8 cellular contexts compared by ENCODE assay signal in the genomic region with DNA sequence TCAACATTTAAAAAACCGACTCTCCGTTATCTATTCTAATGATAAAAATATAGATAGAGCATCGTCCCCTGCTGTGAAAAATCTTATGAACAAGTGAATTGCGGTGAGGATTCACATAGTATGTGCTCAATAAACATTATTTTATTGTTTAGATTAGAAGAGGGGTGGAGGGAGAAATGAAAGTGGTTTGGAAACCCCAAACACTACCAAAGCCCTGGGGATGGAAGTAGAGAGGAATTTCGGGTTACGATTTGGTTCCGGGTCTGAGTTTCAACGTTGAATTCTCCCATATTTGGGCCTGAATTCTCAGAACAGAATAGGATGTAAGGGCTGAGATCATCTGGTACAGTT. TPM values are rescaled to one million over a fixed set of nuclear protein-coding genes. Genes with fewer than 3 reads are reported as not detected.
DNase-seq lines count a peak whose midpoint lies in the region; ATAC-seq and TF ChIP-seq lines count a peak whose summit lies in the region.

No MANE protein-coding gene starts in this region.

- TF ChIP-seq CTCF in HCT116 (IDR thresholded peaks at IDR 0.05 in 2 of 3, conservative IDR thresholded peaks at IDR 0.05 in 1 of 3; ENCODE audit: borderline replicate concordance in 1 of 3, insufficient read depth in 1 of 3, low read depth in 2 of 3, low read length in 2 of 3): no peak
- no peak for TF ChIP-seq CTCF in spleen (IDR thresholded peaks at IDR 0.05 in 8 of 11, conservative IDR thresholded peaks at IDR 0.05 in 3 of 11)

- POLR2A ChIA-PET in HCT116 (lab: Charles Lee): interaction anchor here (0.7 to 2.8 kb wide), 11 partner anchors 8 to 618 kb away, joined by 3 to 17 read pairs (median 5); partner anchors contain the start of genes FAM76A, IFI6, PPP1R8 and SLC9A1
- POLR2A ChIA-PET in activated CD8-positive, alpha-beta T cell treated with anti-CD3 and anti-CD28 coated beads, Interleukin-2, amount 10 ng/mL, durations not matched to agents 7 days and 5 days (lab: Charles Lee): interaction anchor here (0.6 to 3.5 kb wide), 11 partner anchors 47 to 1463 kb away, joined by 3 to 27 read pairs (median 5); partner anchors contain the start of genes FAM76A and IFI6

- TF ChIP-seq RAD21 in HCT116 (IDR thresholded peaks at IDR 0.05; ENCODE audit: low read depth): no peak

- H3K4me2 ChIP-seq in HCT116 (ENCODE audit: low read length): peak overlapping the region; percentile 84

- DNase-seq in HCT116 (ENCODE audit: low read depth, low spot score) (no peak), iPS DF 6.9 (ENCODE audit: low read depth, low spot score) (no peak), spleen (no peak), AG08396 (ENCODE audit: low spot score) (no peak), NCI-H2107 (lab: John Stamatoyannopoulos, UW) (no peak), NCI-H1105 treated with DMSO at 0.1 percent for 48 hours (lab: John Stamatoyannopoulos, UW) (no peak)
- DNase-seq in activated CD8-positive, alpha-beta T cell treated with anti-CD3 and anti-CD28 coated beads, Interleukin-2, amount 10 ng/mL, durations not matched to agents 7 days and 5 days: no peak

- H3K9ac ChIP-seq in HCT116 (ENCODE audit: low read length): no peak overlapping the region

- TF ChIP-seq POLR2A in HCT116 (IDR thresholded peaks at IDR 0.05; ENCODE audit: borderline replicate concordance, extremely low read depth, insufficient read depth, insufficient read length): no peak
- TF ChIP-seq POLR2A in spleen (IDR thresholded peaks at IDR 0.05): no peak

- H3K4me1 Mint-ChIP-seq in activated CD8-positive, alpha-beta T cell treated with anti-CD3 and anti-CD28 coated beads, Interleukin-2, amount 10 ng/mL, durations not matched to agents 7 days and 5 days (ENCODE audit: low read depth): peaks cover 30% of the 10 kb centered on the region

- H3K4me3 Mint-ChIP-seq in activated CD8-positive, alpha-beta T cell treated with anti-CD3 and anti-CD28 coated beads, Interleukin-2, amount 10 ng/mL, durations not matched to agents 7 days and 5 days: peak overlapping the region; percentile 96

- H3K36me3 ChIP-seq in HCT116 (ENCODE audit: control insufficient read depth in 1 of 2, insufficient read depth in 2 of 2, low read length in 2 of 2): no peaks in the 10 kb centered on the region
- no peaks in the 10 kb centered on the region; the same call in 1 of the 2 replicates for H3K36me3 ChIP-seq in iPS DF 6.9 (ENCODE audit: control insufficient read depth, insufficient read depth, low read length)
- peaks cover 0 to 26% (median 4%) of the 10 kb centered on the region in 6 donors for H3K36me3 ChIP-seq in spleen

- RAD21 ChIA-PET in HCT116 (lab: Charles Lee; ENCODE audit: low non-redundant PET in 1 of 2, low total read pairs in 2 of 2, uncharacterized antibody in 2 of 2, unreplicated experiment in 2 of 2): interaction anchor here in 1 of 2 experiments (0.6 to 0.9 kb wide), 2 partner anchors 102 to 283 kb away, joined by 4 read pairs; no protein-coding TSS in a partner anchor

- peak overlapping the region; percentile 76 for H2AFZ ChIP-seq in HCT116 (ENCODE audit: low read depth, low read length, poor library complexity, severe bottlenecking)

- H3K27ac Mint-ChIP-seq in activated CD8-positive, alpha-beta T cell treated with anti-CD3 and anti-CD28 coated beads, Interleukin-2, amount 10 ng/mL, durations not matched to agents 7 days and 5 days: peak overlapping the region; percentile 93

- H3K36me3 Mint-ChIP-seq in activated CD8-positive, alpha-beta T cell treated with anti-CD3 and anti-CD28 coated beads, Interleukin-2, amount 10 ng/mL, durations not matched to agents 7 days and 5 days (ENCODE audit: low read depth): peaks cover 11% of the 10 kb centered on the region

- WGBS in iPS DF 6.9 (ENCODE audit: insufficient coverage, insufficient read length): no CpG with 5 or more reads among the region's 8 CpGs
- WGBS in spleen, 5 donors: 8 to 18% (median 11%) methylated on average over 8 of the region's 8 CpGs

- no peaks in the 10 kb centered on the region for H3K9me2 ChIP-seq in HCT116 (ENCODE audit: insufficient read depth)

- H3K27me3 ChIP-seq in HCT116 (ENCODE audit: insufficient read depth, low read length): no peaks in the 10 kb centered on the region
- H3K27me3 ChIP-seq in iPS DF 6.9 (ENCODE audit: control insufficient read depth, insufficient read depth, low read length): no peaks in the 10 kb centered on the region
- no peaks in the 10 kb centered on the region for H3K27me3 ChIP-seq in spleen (replicated peaks in 1 of 7)

- no peak overlapping the region for H3K27ac ChIP-seq in HCT116 (ENCODE audit: low read depth, low read length)
- no peak overlapping the region for H3K27ac ChIP-seq in iPS DF 6.9 (ENCODE audit: low read length)
- H3K27ac ChIP-seq in spleen: peak overlapping the region; percentile 93 to 99 (median 98)

- H3K9me3 Mint-ChIP-seq in activated CD8-positive, alpha-beta T cell treated with anti-CD3 and anti-CD28 coated beads, Interleukin-2, amount 10 ng/mL, durations not matched to agents 7 days and 5 days (ENCODE audit: insufficient read depth): no peaks in the 10 kb centered on the region

- peak overlapping the region; percentile 34 to 66 for H3K4me3 ChIP-seq in HCT116 (replicated peaks in 1 of 2; ENCODE audit: low read depth in 1 of 2, low read length in 2 of 2)
- H3K4me3 ChIP-seq in iPS DF 6.9 (ENCODE audit: low read length): peak overlapping the region; percentile 49; the same call in 1 of the 2 replicates
- peak overlapping the region; percentile 83 to 99 (median 91) for H3K4me3 ChIP-seq in spleen

- H3K27me3 Mint-ChIP-seq in activated CD8-positive, alpha-beta T cell treated with anti-CD3 and anti-CD28 coated beads, Interleukin-2, amount 10 ng/mL, durations not matched to agents 7 days and 5 days (ENCODE audit: low read depth): no peaks in the 10 kb centered on the region

- no peaks in the 10 kb centered on the region for H4K20me1 ChIP-seq in HCT116 (ENCODE audit: insufficient read depth)

- ATAC-seq in HCT116 (no peak), GM19324 (IDR thresholded peaks at IDR 0.05; ENCODE audit: low FRiP score, unreplicated experiment) (no peak)
- no peak for ATAC-seq in activated CD8-positive, alpha-beta T cell treated with anti-CD3 and anti-CD28 coated beads, Interleukin-2, amount 10 ng/mL, durations not matched to agents 7 days and 5 days

- CTCF ChIA-PET in HCT116 (lab: Charles Lee): interaction anchor here (0.8 to 1.4 kb wide), 5 partner anchors 12 to 103 kb away, joined by 3 to 6 read pairs (median 3); partner anchors contain the start of genes FAM76A and PPP1R8
- CTCF ChIA-PET in activated CD8-positive, alpha-beta T cell treated with anti-CD3 and anti-CD28 coated beads, Interleukin-2, amount 10 ng/mL, durations not matched to agents 7 days and 5 days (lab: Charles Lee): interaction anchor here (0.7 to 3.7 kb wide), 13 partner anchors 13 to 449 kb away, joined by 3 to 31 read pairs (median 4); partner anchors contain the start of genes EYA3, FAM76A and IFI6

- peaks cover 28% of the 10 kb centered on the region for H3K79me2 ChIP-seq in HCT116 (ENCODE audit: insufficient read depth, low read length)

- no TSS peak for BruUV-seq in HCT116 (replicated peaks; lab: Mats Ljungman, UMichigan)

- intact Hi-C loops in HCT116 (cut with micrococcal nuclease) (no loop called here), spleen (cut with DNase I; ENCODE audit: low total_unique reads) (no loop called here)

- H3K4me1 ChIP-seq in HCT116 (ENCODE audit: control insufficient read depth in 1 of 2, insufficient read depth in 2 of 2, low read length in 2 of 2) (peaks cover 4 to 13% of the 10 kb centered on the region in 2 experiments; a peak in 3 of 4 replicates), iPS DF 6.9 (ENCODE audit: control insufficient read depth, insufficient read depth, low read length) (no peaks in the 10 kb centered on the region), spleen (peaks cover 19 to 57% (median 47%) of the 10 kb centered on the region in 6 donors)

- no peaks in the 10 kb centered on the region for H3K9me3 ChIP-seq in HCT116 (ENCODE audit: control insufficient read depth in 1 of 2, insufficient read depth in 1 of 2, low read depth in 1 of 2, low read length in 2 of 2)
- no peaks in the 10 kb centered on the region for H3K9me3 ChIP-seq in iPS DF 6.9 (ENCODE audit: control insufficient read depth, insufficient read depth, low read length)
- no peaks in the 10 kb centered on the region for H3K9me3 ChIP-seq in spleen

TF ChIP-seq in HCT116, 20 proteins besides CTCF, POLR2A, EP300 and RAD21 (continues in another document):
- TF ChIP-seq CEBPB (IDR thresholded peaks at IDR 0.05; ENCODE audit: low read depth): no peak
- TF ChIP-seq, protein P1, sequence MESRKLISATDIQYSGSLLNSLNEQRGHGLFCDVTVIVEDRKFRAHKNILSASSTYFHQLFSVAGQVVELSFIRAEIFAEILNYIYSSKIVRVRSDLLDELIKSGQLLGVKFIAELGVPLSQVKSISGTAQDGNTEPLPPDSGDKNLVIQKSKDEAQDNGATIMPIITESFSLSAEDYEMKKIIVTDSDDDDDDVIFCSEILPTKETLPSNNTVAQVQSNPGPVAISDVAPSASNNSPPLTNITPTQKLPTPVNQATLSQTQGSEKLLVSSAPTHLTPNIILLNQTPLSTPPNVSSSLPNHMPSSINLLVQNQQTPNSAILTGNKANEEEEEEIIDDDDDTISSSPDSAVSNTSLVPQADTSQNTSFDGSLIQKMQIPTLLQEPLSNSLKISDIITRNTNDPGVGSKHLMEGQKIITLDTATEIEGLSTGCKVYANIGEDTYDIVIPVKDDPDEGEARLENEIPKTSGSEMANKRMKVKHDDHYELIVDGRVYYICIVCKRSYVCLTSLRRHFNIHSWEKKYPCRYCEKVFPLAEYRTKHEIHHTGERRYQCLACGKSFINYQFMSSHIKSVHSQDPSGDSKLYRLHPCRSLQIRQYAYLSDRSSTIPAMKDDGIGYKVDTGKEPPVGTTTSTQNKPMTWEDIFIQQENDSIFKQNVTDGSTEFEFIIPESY (IDR thresholded peaks at IDR 0.05; ENCODE audit: extremely low read depth, insufficient replicate concordance, low read length): no peak
- no peak for TF ChIP-seq YY1 (IDR thresholded peaks at IDR 0.05; ENCODE audit: extremely low read depth, insufficient replicate concordance, low read depth, low read length)

RNA-seq across cellular contexts. Expression of gene STX12, which starts 0.5 kb away (rescaled TPM):
- 27.6 TPM for total RNA-seq in HCT116 (2021; ENCODE audit: unreplicated experiment)
- 9.3 and 11.3 TPM in 2 replicates for polyA plus RNA-seq in HCT116 (2012)
- total RNA-seq in activated CD8-positive, alpha-beta T cell treated with anti-CD3 and anti-CD28 coated beads, Interleukin-2, amount 10 ng/mL, durations not matched to agents 7 days and 5 days: 10 to 100 TPM; 21.8 to 23.9 TPM
- 10 to 100 TPM; 45.4 to 88.1 (median 54.0) TPM for total RNA-seq in spleen
- 10 to 100 TPM; 17.7 to 33.2 (median 20.2) TPM for polyA plus RNA-seq in spleen

RNA-seq across cellular contexts. Expression of gene FAM76A, which starts 46.8 kb away (rescaled TPM):
- 9.6 TPM for total RNA-seq in HCT116 (2021; ENCODE audit: unreplicated experiment)
- 3.3 and 4.5 TPM in 2 replicates for polyA plus RNA-seq in HCT116 (2012)
- total RNA-seq in activated CD8-positive, alpha-beta T cell treated with anti-CD3 and anti-CD28 coated beads, Interleukin-2, amount 10 ng/mL, durations not matched to agents 7 days and 5 days: 10 to 100 TPM; 14.6 to 17.5 TPM
- total RNA-seq in spleen: 10 to 100 TPM; 10.1 to 18.2 (median 15.5) TPM
- polyA plus RNA-seq in spleen: 1 to 10 TPM; 4.0 to 5.4 (median 4.1) TPM

RNA-seq across cellular contexts. Expression of gene PPP1R8, which starts 58.0 kb away (rescaled TPM):
- total RNA-seq in HCT116 (2021; ENCODE audit: unreplicated experiment) (57.4 TPM), spleen (10 to 100 TPM; 24.7 to 39.1 (median 30.1) TPM)
- polyA plus RNA-seq in HCT116 (2012): 49.0 and 50.0 TPM in 2 replicates
- total RNA-seq in activated CD8-positive, alpha-beta T cell treated with anti-CD3 and anti-CD28 coated beads, Interleukin-2, amount 10 ng/mL, durations not matched to agents 7 days and 5 days: 10 to 100 TPM; 61.4 to 66.6 TPM
- polyA plus RNA-seq in spleen: 10 to 100 TPM; 22.5 to 33.8 (median 29.1) TPM

Comparison
In these comparisons a context has a peak if more than half of its experiments do, and no peak if none do; other contexts are left out.
1. H3K27ac ChIP-seq: peak in spleen (8 of 8); none in HCT116 (single experiment) and iPS DF 6.9 (single experiment).
2. Peak in every context shown above with its lines, with median percentiles within 50 percentile points of each other: H3K4me3 ChIP-seq.